In genomic region chr9:77598510-77598909, GRCh38 we compare ENCODE assay signal across 9 cellular contexts. TPM values are rescaled to one million over a fixed set of nuclear protein-coding genes. Genes with fewer than 3 reads are reported as not detected.
A peak's percentile ranks its signal among the peaks of the same experiment; 100 is the strongest.
DNase-seq lines count a peak whose midpoint lies in the region; ATAC-seq and TF ChIP-seq lines count a peak whose summit lies in the region.
"Had no signal": no experiment of that assay in that cellular context is flagged by ENCODE, and none has a peak within 500 bp of the region (broad histone marks: within the 10 kb centered on the region; RNA-seq: fewer than 3 reads in every experiment).

No MANE protein-coding gene starts in this region.

- no peaks in the 10 kb centered on the region for H3K27me3 ChIP-seq in SK-N-SH (ENCODE audit: insufficient read depth)

- POLR2A ChIA-PET in SK-N-SH (lab: Yijun Ruan, JAX) = no interaction called here

- no peaks in the 10 kb centered on the region for H3K36me3 ChIP-seq in SK-N-SH (replicated peaks in 1 of 2; ENCODE audit: control insufficient read depth in 1 of 2, insufficient read depth in 2 of 2, low read length in 1 of 2)

- DNase-seq in NCI-H1092 treated with DMSO at 0.1 percent for 48 hours (lab: John Stamatoyannopoulos, UW) (peak; percentile 90), SK-N-SH (no peak), left cardiac atrium (no peak), stromal cell of bone marrow (ENCODE audit: low read depth) (peak; percentile 29), GOT3 (lab: John Stamatoyannopoulos, UW) (no peak), 8988T (no peak)
- no peak for DNase-seq in stimulated activated CD4-positive, alpha-beta T cell treated with anti-CD3 and anti-CD28 coated beads, Interleukin-4, amount 100 ng/mL, for 1 hour
- DNase-seq: activated T-cell treated with anti-CD3 and anti-CD28 coated beads, Interleukin-2, amount 50 U/mL, for 4 hours; NCI-H187 had no signal

- TF ChIP-seq CTCF in SK-N-SH (IDR thresholded peaks at IDR 0.05) = no peak

- no peaks in the 10 kb centered on the region for H3K79me2 ChIP-seq in SK-N-SH (ENCODE audit: insufficient read depth)

- no peaks in the 10 kb centered on the region for H3K9me2 ChIP-seq in SK-N-SH

- intact Hi-C loops in left cardiac atrium (cut with DNase I) = no loop called here

- WGBS in SK-N-SH (ENCODE audit: low lambda C conversion rate) = 30% methylated on average over 3 of the region's 3 CpGs

- H3K9ac ChIP-seq in SK-N-SH = no peak overlapping the region

- no peaks in the 10 kb centered on the region for H4K20me1 ChIP-seq in SK-N-SH (ENCODE audit: insufficient read depth)

- TF ChIP-seq RAD21 in SK-N-SH (IDR thresholded peaks at IDR 0.05; ENCODE audit: low read length) = no peak

- H2AFZ ChIP-seq in SK-N-SH (ENCODE audit: low read depth) = no peak overlapping the region

- no peak for TF ChIP-seq EP300 in SK-N-SH (IDR thresholded peaks at IDR 0.05; ENCODE audit: borderline replicate concordance in 1 of 2, low read depth in 1 of 2, low read length in 1 of 2)

- H3K27ac ChIP-seq in SK-N-SH (ENCODE audit: low read depth in 2 of 2, low read length in 1 of 2) = peak overlapping the region in 1 of 2 experiments; percentile 62; a peak in 2 of 4 replicates

- no peaks in the 10 kb centered on the region for H3K9me3 ChIP-seq in SK-N-SH

- CTCF ChIA-PET in SK-N-SH (lab: Yijun Ruan, JAX) = interaction anchor here (1.0 to 2.4 kb wide), 2 partner anchors 12 to 436 kb away, joined by 3 to 13 read pairs; no protein-coding TSS in a partner anchor

- H3K4me1 ChIP-seq in SK-N-SH (ENCODE audit: control insufficient read depth in 1 of 2, insufficient read depth in 2 of 2, low read depth in 1 of 2, low read length in 1 of 2) = peaks cover 24 to 33% of the 10 kb centered on the region in 2 experiments; a peak in 3 of 4 replicates

- ATAC-seq in left cardiac atrium = peak; percentile 78 to 80
- ATAC-seq: activated T-cell treated with anti-CD3 and anti-CD28 coated beads, Interleukin-2, amount 50 U/mL, for 4 hours had no signal

- no peaks in the 10 kb centered on the region for H3F3A ChIP-seq in SK-N-SH (replicated peaks; ENCODE audit: insufficient read depth)

- no peak overlapping the region for H3K4me3 ChIP-seq in SK-N-SH (ENCODE audit: low read depth in 2 of 2, low read length in 1 of 2)

- H3K4me2 ChIP-seq in SK-N-SH = no peak overlapping the region

TF ChIP-seq in SK-N-SH, 30 proteins besides CTCF, POLR2A, EP300 and RAD21:
- TF ChIP-seq PBX3 (IDR thresholded peaks at IDR 0.05) (peak; percentile 52), REST (IDR thresholded peaks at IDR 0.05; ENCODE audit: low read depth, low read length) (peak; percentile 67; the same call in 1 of the 2 replicates), RXRA (IDR thresholded peaks at IDR 0.05; ENCODE audit: borderline replicate concordance, low read depth) (no peak), NFIC (IDR thresholded peaks at IDR 0.05; ENCODE audit: borderline replicate concordance) (peak; percentile 63), TCF12 (IDR thresholded peaks at IDR 0.05) (peak; percentile 47; the same call in 1 of the 2 replicates), RFX5 (IDR thresholded peaks at IDR 0.05; ENCODE audit: low read length) (no peak)

RNA-seq across cellular contexts. Expression of gene GNA14, which starts 49.6 kb away (rescaled TPM):
- polyA plus RNA-seq in SK-N-SH (2012; rRNA removed) = 0.15 and 0.26 TPM in 2 replicates
- 0.23 and 0.26 TPM in 2 replicates for polyA plus RNA-seq in SK-N-SH (2012; cell fraction: cytosol; rRNA removed)
- polyA plus RNA-seq in SK-N-SH (2012; cell fraction: nucleus; rRNA removed) = 0.33 and 0.52 TPM in 2 replicates
- 1 to 10 TPM; 4.2 to 5.5 TPM for total RNA-seq in left cardiac atrium

Comparison
In these comparisons a context has a peak if more than half of its experiments do, and no peak if none do; other contexts are left out.
1. DNase-seq: peak in NCI-H1092 treated with DMSO at 0.1 percent for 48 hours (single experiment) and stromal cell of bone marrow (single experiment); none in SK-N-SH (single experiment), left cardiac atrium (single experiment), stimulated activated CD4-positive, alpha-beta T cell treated with anti-CD3 and anti-CD28 coated beads, Interleukin-4, amount 100 ng/mL, for 1 hour (single experiment), GOT3 (single experiment) and 8988T (single experiment).